19 cellular contexts compared by ENCODE assay signal in the genomic region with DNA sequence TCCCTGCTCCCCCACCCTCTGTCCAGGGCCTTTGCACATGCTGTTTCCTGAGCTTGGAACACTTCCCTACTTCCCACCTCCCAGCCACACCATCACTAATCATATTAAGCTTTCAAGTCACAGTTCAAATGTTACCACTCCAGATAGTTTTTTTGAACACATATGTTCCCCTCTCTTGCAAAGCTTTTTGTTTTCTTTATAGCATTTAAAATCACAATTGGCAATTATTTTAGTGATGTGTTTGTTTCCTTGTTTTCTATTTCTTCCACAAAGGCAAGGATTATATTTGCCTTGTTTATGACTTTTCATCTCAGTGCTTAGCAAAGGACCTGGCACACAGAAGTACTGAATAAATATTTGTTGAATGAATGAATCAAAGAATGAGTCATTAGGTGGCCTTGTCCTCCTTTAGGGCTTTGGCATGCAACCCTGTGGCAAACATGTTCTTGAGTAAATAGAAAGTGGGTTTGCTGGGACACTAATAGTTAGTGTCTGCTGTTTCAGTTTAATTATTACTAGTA.
DNase-seq lines count a peak whose midpoint lies in the region; ATAC-seq and TF ChIP-seq lines count a peak whose summit lies in the region.
"Had no signal": no experiment of that assay in that cellular context is flagged by ENCODE, and none has a peak within 500 bp of the region (broad histone marks: within the 10 kb centered on the region; RNA-seq: fewer than 3 reads in every experiment).

No MANE protein-coding gene starts in this region.

- CTCF ChIA-PET in OCI-LY7 (lab: Charles Lee; ENCODE audit: unreplicated experiment) = no interaction called here

- no peak overlapping the region for H3K4me2 ChIP-seq in OCI-LY7 (ENCODE audit: low read length)

- H3K27me3 ChIP-seq in body of pancreas (no peaks in the 10 kb centered on the region), right lobe of liver (no peaks in the 10 kb centered on the region)

- H3K36me3 ChIP-seq in body of pancreas (replicated peaks in 1 of 2; ENCODE audit: insufficient read depth in 1 of 2, low read depth in 2 of 2) (no peaks in the 10 kb centered on the region), right lobe of liver (no peaks in the 10 kb centered on the region), OCI-LY7 (ENCODE audit: insufficient read depth, low read length) (no peaks in the 10 kb centered on the region)

- intact Hi-C loops in body of pancreas (cut with DNase I) = no loop called here
- intact Hi-C loops in right lobe of liver (cut with DNase I) = no loop called here
- intact Hi-C loops in OCI-LY7 (cut with micrococcal nuclease; ENCODE audit: unreplicated experiment) = no loop called here

- no peaks in the 10 kb centered on the region for H3K9me2 ChIP-seq in OCI-LY7 (ENCODE audit: insufficient read depth, low read length)

- TF ChIP-seq POLR2A in body of pancreas (IDR thresholded peaks at IDR 0.05) (no peak), right lobe of liver (IDR thresholded peaks at IDR 0.05) (no peak)

- POLR2A ChIA-PET in OCI-LY7 (lab: Charles Lee) = interaction anchor here (0.6 kb wide), 1 partner anchor 358 kb away, joined by 3 read pairs; no protein-coding TSS in a partner anchor

- H3K79me2 ChIP-seq in OCI-LY7 (ENCODE audit: insufficient read depth, low read depth, low read length) = no peaks in the 10 kb centered on the region

- no peak for TF ChIP-seq CTCF in C4-2B (conservative IDR thresholded peaks at IDR 0.05)
- TF ChIP-seq CTCF in body of pancreas (IDR thresholded peaks at IDR 0.05) = no peak
- no peak for TF ChIP-seq CTCF in right lobe of liver (IDR thresholded peaks at IDR 0.05)
- TF ChIP-seq CTCF in OCI-LY7 (conservative IDR thresholded peaks at IDR 0.05; ENCODE audit: low read length) = no peak

- ATAC-seq in body of pancreas (peak; percentile 94), right lobe of liver (peak; percentile 79 to 90 (median 85)), HG03342 (IDR thresholded peaks at IDR 0.05; ENCODE audit: unreplicated experiment) (no peak)
- ATAC-seq: activated T-cell treated with anti-CD3 and anti-CD28 coated beads, Interleukin-2, amount 50 U/mL, for 72 hours; CD8-positive, alpha-beta T cell; stimulated activated naive CD8-positive, alpha-beta T cell treated with anti-CD3 and anti-CD28 coated beads, Interleukin-15, amount 100 ng/mL, for 72 hours had no signal

- peaks cover 66% of the 10 kb centered on the region for H3K4me1 ChIP-seq in body of pancreas
- peaks cover 0 to 50% (median 13%) of the 10 kb centered on the region in 4 donors for H3K4me1 ChIP-seq in right lobe of liver
- no peaks in the 10 kb centered on the region for H3K4me1 ChIP-seq in OCI-LY7 (ENCODE audit: insufficient read depth, low read length, poor library complexity, severe bottlenecking)

- H2AFZ ChIP-seq in OCI-LY7 (ENCODE audit: low read length) = no peak overlapping the region

- H3K4me3 ChIP-seq in body of pancreas = no peak overlapping the region
- no peak overlapping the region for H3K4me3 ChIP-seq in right lobe of liver
- no peak overlapping the region for H3K4me3 ChIP-seq in OCI-LY7 (ENCODE audit: low read depth, low read length, poor library complexity, severe bottlenecking)
- H3K4me3 ChIP-seq: SK-N-MC had no signal

- BruUV-seq in OCI-LY7 (replicated peaks; lab: Mats Ljungman, UMichigan) = no TSS peak

- no peaks in the 10 kb centered on the region for H4K20me1 ChIP-seq in OCI-LY7 (ENCODE audit: insufficient read depth, low read length)

- DNase-seq in LHCN-M2 (ENCODE audit: low read depth) (peak; percentile 82), body of pancreas (peak; percentile 78 to 92 (median 87)), right lobe of liver (peak in 2 of 3 donors; percentile 35 to 81), HUDEP-2 (lab: John Stamatoyannopoulos, UW; ENCODE audit: unreplicated experiment in 76 of 76) (no peak), NCI-H526 (lab: John Stamatoyannopoulos, UW) (no peak), OCI-LY7 (ENCODE audit: low spot score) (no peak)
- DNase-seq: activated T-cell treated with anti-CD3 and anti-CD28 coated beads, Interleukin-2, amount 50 U/mL, for 72 hours; CD8-positive, alpha-beta T cell; endodermal cell; midbrain; NCI-H1092 treated with DMSO at 0.1 percent for 48 hours; NCI-H524 treated with DMSO at 0.1 percent for 48 hours; posterior cingulate gyrus; stimulated activated CD4-positive, alpha-beta T cell treated with anti-CD3 and anti-CD28 coated beads, Interleukin-4, amount 100 ng/mL, for 1 hour; stimulated activated naive CD8-positive, alpha-beta T cell treated with anti-CD3 and anti-CD28 coated beads, Interleukin-15, amount 100 ng/mL, for 72 hours had no signal

- H3K27ac ChIP-seq in C4-2B (peak overlapping the region; percentile 60; the same call in 1 of the 2 replicates), body of pancreas (peak overlapping the region; percentile 71 to 83 (median 78)), right lobe of liver (peak overlapping the region in 2 of 3 donors; percentile 71 to 77), OCI-LY7 (ENCODE audit: low read depth, low read length, poor library complexity, severe bottlenecking) (no peak overlapping the region)
- H3K27ac ChIP-seq: HL-60, SK-N-MC had no signal

- H3K9me3 ChIP-seq in body of pancreas (no peaks in the 10 kb centered on the region), right lobe of liver (no peaks in the 10 kb centered on the region), OCI-LY7 (ENCODE audit: low read length) (no peaks in the 10 kb centered on the region)

Comparison
In these comparisons a context has a peak if more than half of its experiments do, and no peak if none do; other contexts are left out.
1. DNase-seq: peak in LHCN-M2 (single experiment), body of pancreas (4 of 4) and right lobe of liver (2 of 3); none in HUDEP-2 (0 of 76), NCI-H526 (0 of 2) and OCI-LY7 (single experiment).